Comparison of ENCODE assay signal across 8 cellular contexts in the genomic region with DNA sequence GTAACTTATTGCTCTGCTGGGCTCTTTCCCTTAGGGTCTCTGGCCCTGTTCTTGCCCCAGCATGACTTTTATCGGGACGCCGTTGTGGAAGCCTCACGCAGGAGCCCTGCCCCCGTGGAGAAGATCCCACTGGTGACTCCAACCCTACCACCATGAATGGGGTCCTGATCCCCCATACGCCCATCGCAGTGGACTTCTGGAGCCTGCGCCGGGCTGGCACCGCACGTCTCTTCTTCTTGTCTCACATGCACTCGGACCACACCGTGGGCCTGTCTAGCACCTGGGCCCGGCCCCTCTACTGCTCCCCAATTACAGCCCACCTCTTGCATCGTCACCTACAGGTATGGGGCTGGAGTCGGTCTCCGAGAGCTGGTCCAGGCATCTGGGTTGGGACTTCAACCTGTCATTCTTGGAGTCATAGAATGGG. TPM values are rescaled to one million over a fixed set of nuclear protein-coding genes. Genes with fewer than 3 reads are reported as not detected.
DNase-seq lines count a peak whose midpoint lies in the region; ATAC-seq lines count a peak whose summit lies in the region.

No MANE protein-coding gene starts in this region.

- H3K27ac ChIP-seq in BLaER1 (peak overlapping the region; percentile 84), right cardiac atrium (ENCODE audit: low read length) (peak overlapping the region; percentile 54), skin epidermis (peak overlapping the region in 20 of 21 experiments; percentile 56 to 94 (median 88))

- peak overlapping the region; percentile 86 for H3K9ac ChIP-seq in BLaER1

- H3K4me3 Mint-ChIP-seq in IgD-negative memory B cell: peak overlapping the region; percentile 92 to 100 (median 98)
- H3K4me3 Mint-ChIP-seq in activated T-helper 1 cell treated with anti-CD3 and anti-CD28 coated beads, Interleukin-12 subunit alpha, Interleukin-12 subunit beta, Interleukin-2, Interleukin-4 antibody, amounts not matched to agents 30 ng/mL and 10 ng/mL and 1 ng/mL, durations not matched to agents 14 hours and 24 hours and 36 hours: peak overlapping the region; percentile 99

- peaks cover 24 to 30% (median 29%) of the 10 kb centered on the region in 3 donors for H3K4me1 Mint-ChIP-seq in IgD-negative memory B cell
- H3K4me1 Mint-ChIP-seq in activated T-helper 1 cell treated with anti-CD3 and anti-CD28 coated beads, Interleukin-12 subunit alpha, Interleukin-12 subunit beta, Interleukin-2, Interleukin-4 antibody, amounts not matched to agents 30 ng/mL and 10 ng/mL and 1 ng/mL, durations not matched to agents 14 hours and 24 hours and 36 hours (ENCODE audit: low read depth): peaks cover 58% of the 10 kb centered on the region

- no peaks in the 10 kb centered on the region for H4K20me1 ChIP-seq in BLaER1

- H3K4me2 ChIP-seq in BLaER1: peak overlapping the region; percentile 92

- H3K27ac Mint-ChIP-seq in IgD-negative memory B cell: peak overlapping the region; percentile 91 to 100 (median 98)
- peak overlapping the region; percentile 95 for H3K27ac Mint-ChIP-seq in activated T-helper 1 cell treated with anti-CD3 and anti-CD28 coated beads, Interleukin-12 subunit alpha, Interleukin-12 subunit beta, Interleukin-2, Interleukin-4 antibody, amounts not matched to agents 30 ng/mL and 10 ng/mL and 1 ng/mL, durations not matched to agents 14 hours and 24 hours and 36 hours

- H3K36me3 ChIP-seq in BLaER1: peaks cover 56% of the 10 kb centered on the region

- DNase-seq in activated T-helper 1 cell treated with anti-CD3 and anti-CD28 coated beads, Interleukin-12 subunit alpha, Interleukin-12 subunit beta, Interleukin-2, Interleukin-4 antibody, amounts not matched to agents 30 ng/mL and 10 ng/mL and 1 ng/mL, durations not matched to agents 14 hours and 24 hours and 36 hours (ENCODE audit: low spot score): no peak
- DNase-seq in right cardiac atrium: peak in 2 of 3 donors; percentile 34 to 70
- DNase-seq in medulla oblongata (ENCODE audit: extremely low spot score): no peak

- H3K4me1 ChIP-seq in BLaER1 (peaks cover 47% of the 10 kb centered on the region), right cardiac atrium (ENCODE audit: control insufficient read depth, insufficient read depth, low read length) (no peaks in the 10 kb centered on the region)

- H3K27me3 Mint-ChIP-seq in IgD-negative memory B cell: no peaks in the 10 kb centered on the region
- H3K27me3 Mint-ChIP-seq in activated T-helper 1 cell treated with anti-CD3 and anti-CD28 coated beads, Interleukin-12 subunit alpha, Interleukin-12 subunit beta, Interleukin-2, Interleukin-4 antibody, amounts not matched to agents 30 ng/mL and 10 ng/mL and 1 ng/mL, durations not matched to agents 14 hours and 24 hours and 36 hours (ENCODE audit: insufficient read depth): no peaks in the 10 kb centered on the region

- H3K4me3 ChIP-seq in BLaER1 (peak overlapping the region; percentile 88), right cardiac atrium (ENCODE audit: low read length) (peak overlapping the region; percentile 53), skin epidermis (peak overlapping the region; percentile 45 to 93 (median 70))

- no peaks in the 10 kb centered on the region for H3K9me3 Mint-ChIP-seq in IgD-negative memory B cell
- H3K9me3 Mint-ChIP-seq in activated T-helper 1 cell treated with anti-CD3 and anti-CD28 coated beads, Interleukin-12 subunit alpha, Interleukin-12 subunit beta, Interleukin-2, Interleukin-4 antibody, amounts not matched to agents 30 ng/mL and 10 ng/mL and 1 ng/mL, durations not matched to agents 14 hours and 24 hours and 36 hours: no peaks in the 10 kb centered on the region

- peaks cover 10% of the 10 kb centered on the region for H3K36me3 Mint-ChIP-seq in IgD-negative memory B cell
- peaks cover 41% of the 10 kb centered on the region for H3K36me3 Mint-ChIP-seq in activated T-helper 1 cell treated with anti-CD3 and anti-CD28 coated beads, Interleukin-12 subunit alpha, Interleukin-12 subunit beta, Interleukin-2, Interleukin-4 antibody, amounts not matched to agents 30 ng/mL and 10 ng/mL and 1 ng/mL, durations not matched to agents 14 hours and 24 hours and 36 hours (ENCODE audit: low read depth)

- H3K9me3 ChIP-seq in BLaER1 (no peaks in the 10 kb centered on the region), right cardiac atrium (ENCODE audit: control insufficient read depth, low read length) (no peaks in the 10 kb centered on the region)

- WGBS in right cardiac atrium: under 1% methylated on average over 17 of the region's 17 CpGs

- no peaks in the 10 kb centered on the region for H3K27me3 ChIP-seq in BLaER1
- no peaks in the 10 kb centered on the region for H3K27me3 ChIP-seq in right cardiac atrium (ENCODE audit: control insufficient read depth, insufficient read depth)

- intact Hi-C loops in activated T-helper 1 cell treated with anti-CD3 and anti-CD28 coated beads, Interleukin-12 subunit alpha, Interleukin-12 subunit beta, Interleukin-2, Interleukin-4 antibody, amounts not matched to agents 30 ng/mL and 10 ng/mL and 1 ng/mL, durations not matched to agents 14 hours and 24 hours and 36 hours (cut with micrococcal nuclease): loop anchor here (1.0 to 10.0 kb wide), 7 partner anchors 24 to 951 kb away; a partner anchor contains a TSS
- intact Hi-C loops in right cardiac atrium (cut with DNase I): loop anchor here in 2 of 4 donors (2.0 to 10.0 kb wide), 3 partner anchors 23 to 71 kb away; a partner anchor contains a TSS

- ATAC-seq in GM18873 (IDR thresholded peaks at IDR 0.05; ENCODE audit: low FRiP score, unreplicated experiment): peak; percentile 3
- ATAC-seq in right cardiac atrium: peak in 1 of 2 donors; percentile 3
- no peak for ATAC-seq in HG02610 (IDR thresholded peaks at IDR 0.05; ENCODE audit: unreplicated experiment)

RNA-seq across cellular contexts. Expression of a gene that starts 0.3 kb away (rescaled TPM):
- polyA plus RNA-seq in IgD-negative memory B cell: 3.6 TPM
- total RNA-seq in activated T-helper 1 cell treated with anti-CD3 and anti-CD28 coated beads, Interleukin-12 subunit alpha, Interleukin-12 subunit beta, Interleukin-2, Interleukin-4 antibody, amounts not matched to agents 30 ng/mL and 10 ng/mL and 1 ng/mL, durations not matched to agents 14 hours and 24 hours and 36 hours: 20.9 and 21.2 TPM in 2 replicates
- 1 to 10 TPM; 2.3 to 3.4 (median 2.6) TPM for total RNA-seq in right cardiac atrium
- polyA plus RNA-seq in right cardiac atrium: 0.97 TPM

RNA-seq across cellular contexts. Expression of a gene that starts 0.8 kb away (rescaled TPM):
- polyA plus RNA-seq in IgD-negative memory B cell: 13.2 TPM
- total RNA-seq in activated T-helper 1 cell treated with anti-CD3 and anti-CD28 coated beads, Interleukin-12 subunit alpha, Interleukin-12 subunit beta, Interleukin-2, Interleukin-4 antibody, amounts not matched to agents 30 ng/mL and 10 ng/mL and 1 ng/mL, durations not matched to agents 14 hours and 24 hours and 36 hours: 36.3 and 40.9 TPM in 2 replicates
- 10 to 100 TPM; 11.0 to 16.7 (median 15.8) TPM for total RNA-seq in right cardiac atrium
- 8.9 TPM for polyA plus RNA-seq in right cardiac atrium

RNA-seq across cellular contexts. Expression of a gene that starts 18.1 kb away (rescaled TPM):
- polyA plus RNA-seq in IgD-negative memory B cell: not detected
- total RNA-seq in activated T-helper 1 cell treated with anti-CD3 and anti-CD28 coated beads, Interleukin-12 subunit alpha, Interleukin-12 subunit beta, Interleukin-2, Interleukin-4 antibody, amounts not matched to agents 30 ng/mL and 10 ng/mL and 1 ng/mL, durations not matched to agents 14 hours and 24 hours and 36 hours: 0.67 and 0.69 TPM in 2 replicates
- total RNA-seq in right cardiac atrium: under 1 TPM; 0.15 to 0.89 (median 0.36) TPM
- polyA plus RNA-seq in right cardiac atrium: 0.09 TPM

RNA-seq across cellular contexts. Expression of a gene that starts 23.7 kb away (rescaled TPM):
- 6.1 TPM for polyA plus RNA-seq in IgD-negative memory B cell
- total RNA-seq in activated T-helper 1 cell treated with anti-CD3 and anti-CD28 coated beads, Interleukin-12 subunit alpha, Interleukin-12 subunit beta, Interleukin-2, Interleukin-4 antibody, amounts not matched to agents 30 ng/mL and 10 ng/mL and 1 ng/mL, durations not matched to agents 14 hours and 24 hours and 36 hours: 100 and 101 TPM in 2 replicates
- 10 to 100 TPM; 56.1 to 98.7 (median 62.8) TPM for total RNA-seq in right cardiac atrium
- polyA plus RNA-seq in right cardiac atrium: 14.4 TPM

RNA-seq across cellular contexts. Expression of a gene that starts 33.9 kb away (rescaled TPM):
- polyA plus RNA-seq in IgD-negative memory B cell (41.1 TPM), right cardiac atrium (0.48 TPM)
- 66.2 and 66.7 TPM in 2 replicates for total RNA-seq in activated T-helper 1 cell treated with anti-CD3 and anti-CD28 coated beads, Interleukin-12 subunit alpha, Interleukin-12 subunit beta, Interleukin-2, Interleukin-4 antibody, amounts not matched to agents 30 ng/mL and 10 ng/mL and 1 ng/mL, durations not matched to agents 14 hours and 24 hours and 36 hours
- 1 to 10 TPM; 1.1 to 1.6 (median 1.4) TPM for total RNA-seq in right cardiac atrium

Comparison
In these comparisons a context has a peak if more than half of its experiments do, and no peak if none do; other contexts are left out.
1. DNase-seq: peak in right cardiac atrium (2 of 3); none in activated T-helper 1 cell treated with anti-CD3 and anti-CD28 coated beads, Interleukin-12 subunit alpha, Interleukin-12 subunit beta, Interleukin-2, Interleukin-4 antibody, amounts not matched to agents 30 ng/mL and 10 ng/mL and 1 ng/mL, durations not matched to agents 14 hours and 24 hours and 36 hours (single experiment) and medulla oblongata (single experiment).
2. Peak in every context shown above with its lines, with median percentiles within 50 percentile points of each other: H3K27ac ChIP-seq and H3K4me3 ChIP-seq.